18 cellular contexts compared by ENCODE assay signal in the genomic region with DNA sequence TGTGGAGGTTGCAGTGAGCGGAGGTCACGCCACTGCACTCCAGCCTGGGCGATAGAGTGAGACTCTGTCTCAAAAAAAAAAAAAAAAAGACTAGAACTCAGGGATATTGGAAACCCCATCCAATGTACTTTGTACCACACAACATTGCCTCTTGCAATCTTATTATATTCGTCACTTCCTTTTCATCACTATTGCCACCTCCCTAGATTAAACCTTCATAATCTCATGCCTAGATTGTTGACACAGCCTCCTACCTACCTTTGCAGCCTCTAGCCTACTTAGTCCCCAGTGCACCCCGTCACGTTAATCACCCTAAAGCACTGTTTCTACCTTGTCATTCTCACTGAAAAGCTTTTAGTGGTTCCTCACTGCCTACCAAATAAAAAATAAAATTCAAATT. TPM values are rescaled to one million over a fixed set of nuclear protein-coding genes. Genes with fewer than 3 reads are reported as not detected.
DNase-seq lines count a peak whose midpoint lies in the region; ATAC-seq and TF ChIP-seq lines count a peak whose summit lies in the region.
"Had no signal": no experiment of that assay in that cellular context is flagged by ENCODE, and none has a peak within 500 bp of the region (broad histone marks: within the 10 kb centered on the region; RNA-seq: fewer than 3 reads in every experiment).

No MANE protein-coding gene starts in this region.

- no peak for DNase-seq in activated T-cell treated with anti-CD3 and anti-CD28 coated beads, Interleukin-2, amount 50 U/mL, for 4 hours
- DNase-seq in activated T-cell treated with anti-CD3 and anti-CD28 coated beads, Interleukin-2, amount 50 U/mL, for 48 hours = no peak
- DNase-seq in CD8-positive, alpha-beta memory T cell = no peak
- DNase-seq in WTC11 (ENCODE audit: low spot score) = no peak
- no peak for DNase-seq in naive thymus-derived CD4-positive, alpha-beta T cell
- no peak for DNase-seq in islet precursor cell
- DNase-seq in SW 1271 (lab: John Stamatoyannopoulos, UW) = no peak
- DNase-seq: BE2C, H9, IMR-90, NCI-H1417, NCI-H1930, NCI-H774, Peyer's patch, Right ventricle myocardium superior had no signal

- H3K9me3 Mint-ChIP-seq in activated T-cell treated with anti-CD3 and anti-CD28 coated beads, Interleukin-2, amount 50 U/mL, for 4 hours = no peaks in the 10 kb centered on the region
- no peaks in the 10 kb centered on the region for H3K9me3 Mint-ChIP-seq in CD8-positive, alpha-beta memory T cell
- H3K9me3 Mint-ChIP-seq in WTC11 = no peaks in the 10 kb centered on the region
- H3K9me3 Mint-ChIP-seq in naive thymus-derived CD4-positive, alpha-beta T cell = no peaks in the 10 kb centered on the region

- POLR2A ChIA-PET in CD8-positive, alpha-beta memory T cell (lab: Charles Lee) = no interaction called here
- POLR2A ChIA-PET in WTC11 (lab: Charles Lee) = no interaction called here
- POLR2A ChIA-PET in naive thymus-derived CD4-positive, alpha-beta T cell (lab: Charles Lee) = interaction anchor here (0.6 to 3.9 kb wide), 3 partner anchors 17 to 186 kb away, joined by 4 to 15 read pairs (median 7); a partner anchor contains a TSS

- CTCF ChIA-PET in CD8-positive, alpha-beta memory T cell (lab: Charles Lee) = interaction anchor here (1.2 kb wide), 1 partner anchor 102 kb away, joined by 3 read pairs; no protein-coding TSS in a partner anchor
- CTCF ChIA-PET in WTC11 (lab: Charles Lee) = no interaction called here
- CTCF ChIA-PET in naive thymus-derived CD4-positive, alpha-beta T cell (lab: Charles Lee) = no interaction called here

- H3K4me3 ChIP-seq in CD8-positive, alpha-beta memory T cell (ENCODE audit: low read length) = no peak overlapping the region
- H3K4me3 ChIP-seq in naive thymus-derived CD4-positive, alpha-beta T cell (ENCODE audit: low read length) = no peak overlapping the region
- H3K4me3 ChIP-seq: Peyer's patch had no signal

- intact Hi-C loops in naive thymus-derived CD4-positive, alpha-beta T cell (cut with micrococcal nuclease) = loop anchor here in 1 of 2 donors (5.0 kb wide), 1 partner anchor 168 kb away; a partner anchor contains a TSS

- H3K4me3 Mint-ChIP-seq in activated T-cell treated with anti-CD3 and anti-CD28 coated beads, Interleukin-2, amount 50 U/mL, for 4 hours = peak overlapping the region; percentile 19
- peak overlapping the region in 2 of 7 donors; percentile 24 to 89 for H3K4me3 Mint-ChIP-seq in CD8-positive, alpha-beta memory T cell
- H3K4me3 Mint-ChIP-seq in WTC11 = no peak overlapping the region
- H3K4me3 Mint-ChIP-seq in naive thymus-derived CD4-positive, alpha-beta T cell = peak overlapping the region in 6 of 10 donors; percentile 1 to 55 (median 38)
- H3K4me3 Mint-ChIP-seq: H9 had no signal

- no peaks in the 10 kb centered on the region for H3K9me3 ChIP-seq in CD8-positive, alpha-beta memory T cell (ENCODE audit: low read length)
- H3K9me3 ChIP-seq in naive thymus-derived CD4-positive, alpha-beta T cell (ENCODE audit: control insufficient read depth in 2 of 3, low read length in 3 of 3) = no peaks in the 10 kb centered on the region
- H3K9me3 ChIP-seq: BE2C, Peyer's patch had no signal

- TF ChIP-seq CTCF in WTC11 (IDR thresholded peaks at IDR 0.05) = no peak

- H3K4me1 Mint-ChIP-seq in activated T-cell treated with anti-CD3 and anti-CD28 coated beads, Interleukin-2, amount 50 U/mL, for 4 hours (ENCODE audit: low read depth) = peaks cover 16% of the 10 kb centered on the region
- peaks cover 10 to 23% (median 20%) of the 10 kb centered on the region in 3 donors for H3K4me1 Mint-ChIP-seq in CD8-positive, alpha-beta memory T cell
- H3K4me1 Mint-ChIP-seq in WTC11 = peaks cover 22% of the 10 kb centered on the region
- H3K4me1 Mint-ChIP-seq in naive thymus-derived CD4-positive, alpha-beta T cell = peaks cover 18 to 28% (median 25%) of the 10 kb centered on the region in 7 donors

- no peaks in the 10 kb centered on the region for H3K27me3 ChIP-seq in CD8-positive, alpha-beta memory T cell (ENCODE audit: insufficient read depth, low read length, poor library complexity, severe bottlenecking)
- no peaks in the 10 kb centered on the region for H3K27me3 ChIP-seq in naive thymus-derived CD4-positive, alpha-beta T cell (ENCODE audit: control insufficient read depth in 2 of 2, insufficient read depth in 2 of 2, low read length in 2 of 2)
- H3K27me3 ChIP-seq: BE2C, Peyer's patch had no signal

- H3K36me3 Mint-ChIP-seq in activated T-cell treated with anti-CD3 and anti-CD28 coated beads, Interleukin-2, amount 50 U/mL, for 4 hours (ENCODE audit: insufficient read depth) = no peaks in the 10 kb centered on the region
- H3K36me3 Mint-ChIP-seq in CD8-positive, alpha-beta memory T cell = peaks cover 0 to 18% (median 0%) of the 10 kb centered on the region in 3 donors
- no peaks in the 10 kb centered on the region for H3K36me3 Mint-ChIP-seq in WTC11
- H3K36me3 Mint-ChIP-seq in naive thymus-derived CD4-positive, alpha-beta T cell = peaks cover 0 to 13% (median 0%) of the 10 kb centered on the region in 5 donors

- no peaks in the 10 kb centered on the region for H3K27me3 Mint-ChIP-seq in activated T-cell treated with anti-CD3 and anti-CD28 coated beads, Interleukin-2, amount 50 U/mL, for 4 hours (ENCODE audit: low read depth)
- peaks cover 0 to 5% of the 10 kb centered on the region in 2 donors for H3K27me3 Mint-ChIP-seq in CD8-positive, alpha-beta memory T cell
- no peaks in the 10 kb centered on the region for H3K27me3 Mint-ChIP-seq in WTC11 (ENCODE audit: low read depth)
- no peaks in the 10 kb centered on the region for H3K27me3 Mint-ChIP-seq in naive thymus-derived CD4-positive, alpha-beta T cell

- peak overlapping the region in 5 of 8 donors; percentile 1 to 60 (median 37) for H3K27ac Mint-ChIP-seq in CD8-positive, alpha-beta memory T cell
- H3K27ac Mint-ChIP-seq in WTC11 = peak overlapping the region; percentile 75; the same call in 1 of the 2 replicates
- H3K27ac Mint-ChIP-seq in naive thymus-derived CD4-positive, alpha-beta T cell = peak overlapping the region in 5 of 9 donors; percentile 21 to 87 (median 59)

- no peak overlapping the region for H3K27ac ChIP-seq in CD8-positive, alpha-beta memory T cell (ENCODE audit: low read depth, low read length)
- no peak overlapping the region for H3K27ac ChIP-seq in naive thymus-derived CD4-positive, alpha-beta T cell (ENCODE audit: low read depth, low read length)
- H3K27ac ChIP-seq: Peyer's patch had no signal

- ATAC-seq in activated T-cell treated with anti-CD3 and anti-CD28 coated beads, Interleukin-2, amount 50 U/mL, for 4 hours = no peak
- no peak for ATAC-seq in WTC11
- no peak for ATAC-seq in naive thymus-derived CD4-positive, alpha-beta T cell
- no peak for ATAC-seq in GM18511 (IDR thresholded peaks at IDR 0.05; ENCODE audit: unreplicated experiment)

- peaks cover 12% of the 10 kb centered on the region for H3K4me1 ChIP-seq in CD8-positive, alpha-beta memory T cell (ENCODE audit: insufficient read depth, low read length)
- peaks cover 0 to 4% of the 10 kb centered on the region in 2 donors for H3K4me1 ChIP-seq in naive thymus-derived CD4-positive, alpha-beta T cell (ENCODE audit: control insufficient read depth in 2 of 2, insufficient read depth in 2 of 2, low read length in 2 of 2)
- H3K4me1 ChIP-seq: BE2C, Peyer's patch had no signal

- H3K36me3 ChIP-seq in CD8-positive, alpha-beta memory T cell (ENCODE audit: insufficient read depth, low read length) = no peaks in the 10 kb centered on the region
- H3K36me3 ChIP-seq in naive thymus-derived CD4-positive, alpha-beta T cell (ENCODE audit: control insufficient read depth in 2 of 3, insufficient read depth in 3 of 3, low read length in 3 of 3) = no peaks in the 10 kb centered on the region
- H3K36me3 ChIP-seq: BE2C, Peyer's patch had no signal

TF ChIP-seq in WTC11, 78 proteins besides CTCF, POLR2A, EP300 and RAD21 (continues in another document):
- TF ChIP-seq, protein P1, sequence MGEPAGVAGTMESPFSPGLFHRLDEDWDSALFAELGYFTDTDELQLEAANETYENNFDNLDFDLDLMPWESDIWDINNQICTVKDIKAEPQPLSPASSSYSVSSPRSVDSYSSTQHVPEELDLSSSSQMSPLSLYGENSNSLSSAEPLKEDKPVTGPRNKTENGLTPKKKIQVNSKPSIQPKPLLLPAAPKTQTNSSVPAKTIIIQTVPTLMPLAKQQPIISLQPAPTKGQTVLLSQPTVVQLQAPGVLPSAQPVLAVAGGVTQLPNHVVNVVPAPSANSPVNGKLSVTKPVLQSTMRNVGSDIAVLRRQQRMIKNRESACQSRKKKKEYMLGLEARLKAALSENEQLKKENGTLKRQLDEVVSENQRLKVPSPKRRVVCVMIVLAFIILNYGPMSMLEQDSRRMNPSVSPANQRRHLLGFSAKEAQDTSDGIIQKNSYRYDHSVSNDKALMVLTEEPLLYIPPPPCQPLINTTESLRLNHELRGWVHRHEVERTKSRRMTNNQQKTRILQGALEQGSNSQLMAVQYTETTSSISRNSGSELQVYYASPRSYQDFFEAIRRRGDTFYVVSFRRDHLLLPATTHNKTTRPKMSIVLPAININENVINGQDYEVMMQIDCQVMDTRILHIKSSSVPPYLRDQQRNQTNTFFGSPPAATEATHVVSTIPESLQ (CRISPR knock-in tag; IDR thresholded peaks at IDR 0.05) = no peak
- no peak for TF ChIP-seq NR1H2 (CRISPR knock-in tag; IDR thresholded peaks at IDR 0.05)
- TF ChIP-seq RELA (CRISPR knock-in tag; IDR thresholded peaks at IDR 0.05; ENCODE audit: borderline replicate concordance) = no peak

RNA-seq across cellular contexts. Expression of a gene that starts 23.8 kb away (rescaled TPM):
- total RNA-seq in activated T-cell treated with anti-CD3 and anti-CD28 coated beads, Interleukin-2, amount 50 U/mL, for 4 hours = not detected
- not detected for total RNA-seq in CD8-positive, alpha-beta memory T cell
- polyA plus RNA-seq in CD8-positive, alpha-beta memory T cell = not detected
- total RNA-seq in WTC11 (2021) = 0.14 to 0.21 TPM (median 0.17 TPM) in 3 replicates
- not detected for total RNA-seq in naive thymus-derived CD4-positive, alpha-beta T cell
- polyA plus RNA-seq in naive thymus-derived CD4-positive, alpha-beta T cell = not detected
- total RNA-seq: H9, IMR-90, LHCN-M2, NCI-H460, Right ventricle myocardium superior had no signal
- polyA plus RNA-seq: IMR-90 had no signal

RNA-seq across cellular contexts. Expression of a gene that starts 54.6 kb away (rescaled TPM):
- total RNA-seq in activated T-cell treated with anti-CD3 and anti-CD28 coated beads, Interleukin-2, amount 50 U/mL, for 4 hours = under 1 TPM; 0.38 to 0.43 (median 0.40) TPM
- under 1 TPM; 0.46 to 0.69 TPM for total RNA-seq in CD8-positive, alpha-beta memory T cell
- polyA plus RNA-seq in CD8-positive, alpha-beta memory T cell = 0.16 TPM
- total RNA-seq in WTC11 (2021) = 10.6 to 11.7 TPM (median 10.8 TPM) in 3 replicates
- total RNA-seq in naive thymus-derived CD4-positive, alpha-beta T cell = 1 to 10 TPM; 2.3 to 4.6 (median 3.0) TPM
- under 1 TPM; 0.09 to 0.24 TPM for polyA plus RNA-seq in naive thymus-derived CD4-positive, alpha-beta T cell

RNA-seq across cellular contexts. Expression of a gene that starts 54.7 kb away (rescaled TPM):
- 10 to 100 TPM; 11.2 to 15.7 (median 13.3) TPM for total RNA-seq in activated T-cell treated with anti-CD3 and anti-CD28 coated beads, Interleukin-2, amount 50 U/mL, for 4 hours
- 10 to 100 TPM; 16.5 to 16.7 TPM for total RNA-seq in CD8-positive, alpha-beta memory T cell
- 7.4 TPM for polyA plus RNA-seq in CD8-positive, alpha-beta memory T cell
- total RNA-seq in WTC11 (2021) = 77.5 to 91.2 TPM (median 87.4 TPM) in 3 replicates
- 10 to 100 TPM; 21.2 to 34.1 (median 21.6) TPM for total RNA-seq in naive thymus-derived CD4-positive, alpha-beta T cell
- 1 to 10 TPM; 6.7 to 7.8 TPM for polyA plus RNA-seq in naive thymus-derived CD4-positive, alpha-beta T cell
